In the genomic region with DNA sequence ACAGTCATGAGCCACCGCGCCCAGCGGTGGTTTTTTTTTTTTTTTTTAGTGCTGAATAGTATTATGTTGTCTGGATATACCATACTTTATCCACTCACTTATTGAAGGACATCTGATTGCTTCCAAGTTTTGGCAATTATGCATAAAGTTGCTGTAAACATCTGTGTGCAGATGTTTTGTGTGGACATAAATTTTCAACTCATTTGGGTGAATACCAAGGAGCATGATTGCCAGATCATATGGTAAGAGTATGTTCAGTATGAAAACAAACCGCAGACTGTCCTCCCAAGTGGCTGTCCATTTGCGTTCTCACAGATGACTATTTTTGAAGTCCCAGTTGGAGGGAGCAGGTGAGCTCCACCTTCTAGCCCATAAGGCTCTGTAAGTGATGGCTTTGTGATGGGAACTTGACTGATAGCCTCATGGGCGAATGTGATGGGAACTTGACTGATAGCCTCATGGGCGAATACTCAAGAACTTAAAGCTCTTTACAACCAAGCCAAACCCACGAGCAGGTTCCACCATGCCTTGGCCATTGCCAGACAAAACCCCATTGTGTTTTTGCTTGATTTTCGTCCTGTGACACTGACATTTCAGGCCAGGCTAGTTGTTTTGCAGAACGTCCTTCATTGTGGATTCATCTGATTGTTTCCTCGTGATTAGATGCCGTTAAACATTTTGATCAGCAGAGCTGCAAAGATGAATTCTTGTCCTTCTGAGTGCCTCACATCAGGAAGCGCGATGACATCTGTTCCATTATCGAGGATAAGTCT, we compare ENCODE assay signal across 26 cellular contexts.
"Had no signal": no experiment of that assay in that cellular context is flagged by ENCODE, and none has a peak within 500 bp of the region (broad histone marks: within the 10 kb centered on the region; RNA-seq: fewer than 3 reads in every experiment).

No MANE protein-coding gene starts in this region.

- H3K9me3 ChIP-seq: breast epithelium, colonic mucosa, left lung, lower lobe of right lung, mucosa of descending colon, ovary, right atrium auricular region, stomach, suprapubic skin, tibial nerve had no signal

- H3K27me3 ChIP-seq: breast epithelium, colonic mucosa, left lung, ovary, right atrium auricular region, stomach, suprapubic skin, tibial nerve had no signal

- H3K4me3 ChIP-seq: breast epithelium, colonic mucosa, left lung, lower lobe of right lung, mucosa of descending colon, ovary, right atrium auricular region, stomach, suprapubic skin, tibial nerve had no signal

- DNase-seq: activated CD4-positive, alpha-beta memory T cell treated with anti-CD3 and anti-CD28 coated beads, Interleukin-2, amount 10 ng/mL, durations not matched to agents 7 days and 5 days; activated CD4-positive, alpha-beta T cell treated with anti-CD3 and anti-CD28 coated beads, Interleukin-2, amount 10 ng/mL, durations not matched to agents 24 days and 14 days; activated CD8-positive, alpha-beta memory T cell treated with anti-CD3 and anti-CD28 coated beads, Interleukin-2, amount 50 U/mL, for 48 hours; activated gamma-delta T cell; activated naive CD4-positive, alpha-beta T cell treated with anti-CD3 and anti-CD28 coated beads, Interleukin-2, amount 50 U/mL, for 16 hours; activated T-cell treated with anti-CD3 and anti-CD28 coated beads, Interleukin-2, amount 50 U/mL, for 24 hours; amygdala; colonic mucosa; effector memory CD4-positive, alpha-beta T cell; foreskin melanocyte; kidney glomerular epithelial cell; left lung; lower lobe of right lung; mesendoderm; mucosa of descending colon; ovary; stimulated activated CD4-positive, alpha-beta T cell treated with anti-CD3 and anti-CD28 coated beads, Interleukin-15, amount 100 ng/mL, for 24 hours; stimulated activated CD4-positive, alpha-beta T cell treated with anti-CD3 and anti-CD28 coated beads, Interleukin-2, amount 100 ng/mL, for 24 hours; stimulated activated naive B cell treated with anti-CD40 and anti-IgM and Interleukin-4, amounts not matched to agents 10 μg/mL and 1 μg/mL and 100 μg/mL, for 72 hours; stomach; T-helper 1 cell had no signal

- H3K36me3 ChIP-seq: breast epithelium, colonic mucosa, left lung, lower lobe of right lung, ovary, right atrium auricular region, suprapubic skin had no signal

- H3K27ac ChIP-seq: breast epithelium, colonic mucosa, left lung, lower lobe of right lung, ovary, right atrium auricular region, stomach, suprapubic skin, tibial nerve, VCaP had no signal

- H3K4me1 ChIP-seq: breast epithelium, colonic mucosa, left lung, lower lobe of right lung, right atrium auricular region, suprapubic skin had no signal
